ENCODE assay signal across 11 cellular contexts in genomic region chr4:113976937-113977855, GRCh38. TPM values are rescaled to one million over a fixed set of nuclear protein-coding genes. Genes with fewer than 3 reads are reported as not detected.
DNase-seq lines count a peak whose midpoint lies in the region; ATAC-seq and TF ChIP-seq lines count a peak whose summit lies in the region.
"Had no signal": no experiment of that assay in that cellular context is flagged by ENCODE, and none has a peak within 500 bp of the region (broad histone marks: within the 10 kb centered on the region; RNA-seq: fewer than 3 reads in every experiment).

No MANE protein-coding gene starts in this region.

- no peaks in the 10 kb centered on the region for H3K9me3 ChIP-seq in HUES64 (ENCODE audit: insufficient read depth, low read depth, low read length)
- peaks cover 8% of the 10 kb centered on the region for H3K9me3 ChIP-seq in mammary epithelial cell (replicated peaks; ENCODE audit: insufficient read depth, low read length)
- H3K9me3 ChIP-seq in CD4-positive, alpha-beta memory T cell (ENCODE audit: control insufficient read depth in 1 of 2, low read length in 2 of 2) = no peaks in the 10 kb centered on the region

- H3K4me1 Mint-ChIP-seq in CD4-positive, alpha-beta memory T cell = peaks cover 11 to 41% (median 21%) of the 10 kb centered on the region in 4 donors

- no peak overlapping the region for H3K27ac ChIP-seq in HUES64 (ENCODE audit: low read depth, low read length)
- peak overlapping the region; percentile 94 for H3K27ac ChIP-seq in mammary epithelial cell (ENCODE audit: insufficient read depth, low read depth, low read length)
- H3K27ac ChIP-seq in temporal lobe (ENCODE audit: low read depth, low read length) = peak overlapping the region; percentile 5
- no peak overlapping the region for H3K27ac ChIP-seq in CD4-positive, alpha-beta memory T cell (ENCODE audit: low read depth, low read length)

- H3K27me3 Mint-ChIP-seq in CD4-positive, alpha-beta memory T cell = peaks cover 21 to 29% of the 10 kb centered on the region in 2 donors

- BruUV-seq in mammary epithelial cell (replicated peaks; lab: Mats Ljungman, UMichigan) = no TSS peak

- 65% methylated on average over 2 of the region's 2 CpGs for WGBS in HUES64
- WGBS in mammary epithelial cell (ENCODE audit: low coverage, missing lambda C conversion rate) = 9% methylated on average over 2 of the region's 2 CpGs

- H3K4me1 ChIP-seq in HUES64 (ENCODE audit: insufficient read depth, low read length) (peaks cover 18% of the 10 kb centered on the region), mammary epithelial cell (ENCODE audit: insufficient read depth, low read length) (peaks cover 14% of the 10 kb centered on the region)
- H3K4me1 ChIP-seq in CD4-positive, alpha-beta memory T cell (ENCODE audit: insufficient read depth, low read length) = peaks cover 13% of the 10 kb centered on the region

- peak overlapping the region in 3 of 8 donors; percentile 14 to 57 (median 22) for H3K4me3 Mint-ChIP-seq in CD4-positive, alpha-beta memory T cell

- H3K9me3 Mint-ChIP-seq in CD4-positive, alpha-beta memory T cell = peaks cover 0 to 15% (median 9%) of the 10 kb centered on the region in 8 donors

- CTCF ChIA-PET in mammary epithelial cell (lab: Charles Lee; ENCODE audit: low non-redundant PET) = no interaction called here
- CTCF ChIA-PET in CD4-positive, alpha-beta memory T cell (lab: Charles Lee; ENCODE audit: partially characterized antibody) = no interaction called here

- H3K36me3 Mint-ChIP-seq in CD4-positive, alpha-beta memory T cell = peaks cover 0 to 3% of the 10 kb centered on the region in 2 donors

- peak overlapping the region; percentile 86 for H3K4me3 ChIP-seq in HUES64 (ENCODE audit: low read length)
- H3K4me3 ChIP-seq in mammary epithelial cell (replicated peaks in 1 of 3; ENCODE audit: insufficient read depth in 1 of 3, low read depth in 2 of 3, low read length in 3 of 3) = peak overlapping the region; percentile 58 to 97 (median 90)
- peak overlapping the region; percentile 75 for H3K4me3 ChIP-seq in kidney epithelial cell (ENCODE audit: low read depth, low read length)
- H3K4me3 ChIP-seq in CD4-positive, alpha-beta memory T cell (ENCODE audit: low read length in 2 of 2) = no peak overlapping the region

- H3K27me3 ChIP-seq in HUES64 (ENCODE audit: insufficient read depth, low read length) = peaks cover 18% of the 10 kb centered on the region
- no peaks in the 10 kb centered on the region for H3K27me3 ChIP-seq in mammary epithelial cell (ENCODE audit: insufficient read depth, low read length)
- no peaks in the 10 kb centered on the region for H3K27me3 ChIP-seq in kidney epithelial cell (ENCODE audit: control insufficient read depth, insufficient read depth, low read length)
- H3K27me3 ChIP-seq in CD4-positive, alpha-beta memory T cell (ENCODE audit: insufficient read depth, low read length) = no peaks in the 10 kb centered on the region

- peak overlapping the region in 1 of 7 donors; percentile 5 for H3K27ac Mint-ChIP-seq in CD4-positive, alpha-beta memory T cell

- H2AFZ ChIP-seq in mammary epithelial cell (ENCODE audit: low read depth, low read length) = no peak overlapping the region

- intact Hi-C loops in mammary epithelial cell (cut with micrococcal nuclease) = loop anchor here (5.0 kb wide), 2 partner anchors 65 to 95 kb away; no protein-coding TSS in a partner anchor
- intact Hi-C loops in CD4-positive, alpha-beta memory T cell (cut with micrococcal nuclease) = no loop called here

- ATAC-seq in GM21381 (IDR thresholded peaks at IDR 0.05; ENCODE audit: unreplicated experiment) = no peak

- POLR2A ChIA-PET in CD4-positive, alpha-beta memory T cell (lab: Charles Lee; ENCODE audit: partially characterized antibody) = no interaction called here

- in situ Hi-C loops in mammary epithelial cell (cut with MboI; ENCODE audit: low sequenced_read_pairs in 2 of 2) = loop anchor here in 1 of 2 donors (10.0 kb wide), 1 partner anchor 98 kb away; no protein-coding TSS in a partner anchor

- H3K9ac ChIP-seq in HUES64 (ENCODE audit: low read depth, low read length) (no peak overlapping the region), mammary epithelial cell (ENCODE audit: insufficient read depth, low read length) (peak overlapping the region; percentile 93)

- dilution Hi-C loops in mammary epithelial cell (cut with HindIII; ENCODE audit: low sequenced_read_pairs) = no loop called here

- TF ChIP-seq CTCF in mammary epithelial cell (conservative IDR thresholded peaks at IDR 0.05 in 1 of 2, IDR thresholded peaks at IDR 0.05 in 1 of 2; ENCODE audit: extremely low read depth in 1 of 2, insufficient read depth in 1 of 2, low read depth in 1 of 2, low read length in 2 of 2) (no peak), kidney epithelial cell (IDR thresholded peaks at IDR 0.05; ENCODE audit: insufficient read depth, low read length, poor library complexity, severe bottlenecking) (no peak)

- peak; percentile 12 for DNase-seq in mammary epithelial cell
- DNase-seq in kidney epithelial cell (ENCODE audit: low read depth) = no peak
- DNase-seq in effector CD8-positive, alpha-beta T cell (lab: John Stamatoyannopoulos, UW) = no peak
- DNase-seq in CD4-positive, alpha-beta memory T cell = no peak
- DNase-seq: activated CD8-positive, alpha-beta memory T cell treated with anti-CD3 and anti-CD28 coated beads, Interleukin-2, amount 50 U/mL, for 48 hours; midbrain; NCI-H446; T-helper 1 cell had no signal

- no peaks in the 10 kb centered on the region for H3K36me3 ChIP-seq in HUES64 (ENCODE audit: insufficient read depth, low read length)
- H3K36me3 ChIP-seq in mammary epithelial cell (ENCODE audit: insufficient read depth, low read length) = no peaks in the 10 kb centered on the region
- no peaks in the 10 kb centered on the region for H3K36me3 ChIP-seq in kidney epithelial cell (ENCODE audit: control insufficient read depth, insufficient read depth, low read length)
- H3K36me3 ChIP-seq in CD4-positive, alpha-beta memory T cell (ENCODE audit: insufficient read depth, low read length) = no peaks in the 10 kb centered on the region

- H3K4me2 ChIP-seq in mammary epithelial cell (ENCODE audit: insufficient read depth, low read depth, low read length) = peak overlapping the region; percentile 89

- no peaks in the 10 kb centered on the region for H4K20me1 ChIP-seq in mammary epithelial cell (ENCODE audit: insufficient read depth, low read length)

- H3K79me2 ChIP-seq in mammary epithelial cell (ENCODE audit: insufficient read depth, low read length) = peaks cover 77% of the 10 kb centered on the region

RNA-seq across cellular contexts. Expression of gene ARSJ, which starts 2.3 kb away (rescaled TPM):
- 2.1 TPM for polyA plus RNA-seq in HUES64 (2013, experiment 1 of 2)
- 2.2 TPM for polyA plus RNA-seq in HUES64 (2013, experiment 2 of 2)
- 10 to 100 TPM; 35.8 to 39.8 TPM for total RNA-seq in mammary epithelial cell
- 11.3 TPM for polyA plus RNA-seq in mammary epithelial cell
- 19.7 TPM for polyA minus RNA-seq in mammary epithelial cell
- total RNA-seq in kidney epithelial cell = 13.0 and 13.8 TPM in 2 replicates
- 0.49 TPM for total RNA-seq in temporal lobe
- total RNA-seq in CD4-positive, alpha-beta memory T cell = under 1 TPM; 0.15 to 0.17 TPM
- polyA plus RNA-seq in CD4-positive, alpha-beta memory T cell = under 1 TPM in 1 of 2 donors, not detected in 1; 0.15 TPM

Comparison
In these comparisons a context has a peak if more than half of its experiments do, and no peak if none do; other contexts are left out.
1. H3K27ac ChIP-seq: peak in mammary epithelial cell (single experiment) and temporal lobe (single experiment); none in HUES64 (single experiment) and CD4-positive, alpha-beta memory T cell (single experiment).
2. H3K4me3 ChIP-seq: peak in HUES64 (single experiment), mammary epithelial cell (3 of 3) and kidney epithelial cell (single experiment); none in CD4-positive, alpha-beta memory T cell (0 of 2).